ENCODE assay signal across 2 cellular contexts in the genomic region with DNA sequence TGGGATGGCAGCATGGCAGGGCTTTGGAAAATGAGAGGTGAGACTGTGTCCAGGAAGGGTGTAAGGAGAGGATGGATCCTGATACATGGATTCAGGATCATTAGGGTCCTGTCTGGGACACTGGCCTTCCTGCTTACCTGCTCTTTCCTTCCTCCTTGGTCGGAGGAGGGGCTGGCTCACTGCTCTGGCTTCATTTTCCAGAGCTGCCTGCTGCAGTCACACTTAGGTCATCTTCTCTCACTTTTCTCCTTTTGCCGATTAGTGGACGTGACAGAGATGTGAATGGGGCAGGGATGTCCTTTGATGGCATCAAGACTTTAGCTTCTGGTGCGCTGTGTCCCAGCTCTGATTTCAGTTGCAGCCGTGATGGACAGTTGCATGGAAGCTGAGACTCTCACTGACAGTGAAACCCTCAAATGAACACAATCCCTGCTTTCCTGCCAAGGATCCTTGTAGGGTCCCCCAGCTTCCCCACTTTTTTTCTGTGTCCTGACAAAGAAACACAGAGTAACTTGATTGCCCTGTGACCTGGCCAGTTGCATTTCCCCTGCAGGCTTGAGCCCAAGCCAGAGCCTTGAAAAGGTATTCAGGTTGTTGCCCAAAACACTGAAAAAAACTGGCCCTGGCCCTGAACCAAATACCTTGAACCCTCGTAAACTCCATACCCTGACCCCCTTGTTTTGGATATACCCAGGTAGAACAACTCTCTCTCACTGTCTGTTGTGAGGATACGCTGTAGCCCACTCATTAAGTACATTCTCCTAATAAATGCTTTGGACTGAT.
TF ChIP-seq lines count a peak whose summit lies in the region.

No MANE protein-coding gene starts in this region.

TF ChIP-seq in HEK293, 187 proteins besides CTCF, POLR2A, EP300 and RAD21:
- TF ChIP-seq ZNF335 (tag by site-specific recombination; conservative IDR thresholded peaks at IDR 0.05) (no peak), ZBTB20 (tag by site-specific recombination; IDR thresholded peaks at IDR 0.05) (0 out of 2 replicates have a peak, but pooled peaks have one; percentile 6)

TF ChIP-seq in GM12878, 131 proteins besides CTCF, POLR2A, EP300 and RAD21:
- TF ChIP-seq CBFB (IDR thresholded peaks at IDR 0.05; ENCODE audit: low read depth) (no peak), NBN (IDR thresholded peaks at IDR 0.05) (peak; percentile 8; the same call in 1 of the 2 replicates), IKZF1 (conservative IDR thresholded peaks at IDR 0.05) (0 out of 2 replicates have a peak, but pooled peaks have one; percentile 6), KDM1A (IDR thresholded peaks at IDR 0.05; ENCODE audit: borderline replicate concordance) (no peak)
- TF ChIP-seq, protein P1, sequence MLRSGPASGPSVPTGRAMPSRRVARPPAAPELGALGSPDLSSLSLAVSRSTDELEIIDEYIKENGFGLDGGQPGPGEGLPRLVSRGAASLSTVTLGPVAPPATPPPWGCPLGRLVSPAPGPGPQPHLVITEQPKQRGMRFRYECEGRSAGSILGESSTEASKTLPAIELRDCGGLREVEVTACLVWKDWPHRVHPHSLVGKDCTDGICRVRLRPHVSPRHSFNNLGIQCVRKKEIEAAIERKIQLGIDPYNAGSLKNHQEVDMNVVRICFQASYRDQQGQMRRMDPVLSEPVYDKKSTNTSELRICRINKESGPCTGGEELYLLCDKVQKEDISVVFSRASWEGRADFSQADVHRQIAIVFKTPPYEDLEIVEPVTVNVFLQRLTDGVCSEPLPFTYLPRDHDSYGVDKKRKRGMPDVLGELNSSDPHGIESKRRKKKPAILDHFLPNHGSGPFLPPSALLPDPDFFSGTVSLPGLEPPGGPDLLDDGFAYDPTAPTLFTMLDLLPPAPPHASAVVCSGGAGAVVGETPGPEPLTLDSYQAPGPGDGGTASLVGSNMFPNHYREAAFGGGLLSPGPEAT (IDR thresholded peaks at IDR 0.05; ENCODE audit: low read depth): 0 out of 2 replicates have a peak, but pooled peaks have one; percentile 3
